ENCODE assay signal across 8 cellular contexts in genomic region chr12:132489602-132490239, GRCh38. TPM values are rescaled to one million over a fixed set of nuclear protein-coding genes. Genes with fewer than 3 reads are reported as not detected.
DNase-seq lines count a peak whose midpoint lies in the region; ATAC-seq and TF ChIP-seq lines count a peak whose summit lies in the region.

Gene FBRSL1, plus strand, starts transcription at chr12:132490151.

- ATAC-seq in GM18858 (IDR thresholded peaks at IDR 0.05; ENCODE audit: unreplicated experiment) (peak; percentile 40), HG03103 (IDR thresholded peaks at IDR 0.05; ENCODE audit: low read depth, unreplicated experiment) (peak; percentile 49)

- H3K4me3 ChIP-seq in WI38 (ENCODE audit: low read depth, low read length) (peak within 1 kb of the TSS; percentile 73), breast epithelium (peak within 1 kb of the TSS; percentile 74 to 94 (median 81)), skin epidermis (peak within 1 kb of the TSS; percentile 64 to 76 (median 70))

- intact Hi-C loops in breast epithelium (cut with DNase I; ENCODE audit: low total_unique reads): loop anchor here (10.0 kb wide), 1 partner anchor 345 kb away; the partner anchor contains the start of genes DDX51 and NOC4L

- H3K27ac ChIP-seq in 22Rv1: peak within 1 kb of the TSS; percentile 81
- H3K27ac ChIP-seq in breast epithelium: peak within 1 kb of the TSS; percentile 61 to 74
- peak within 1 kb of the TSS; percentile 60 to 99 (median 88) for H3K27ac ChIP-seq in skin epidermis

- H3K4me1 ChIP-seq in breast epithelium: peaks cover 28 to 33% of the 10 kb centered on the region in 2 donors

- H3K9me3 ChIP-seq in breast epithelium: no peaks in the 10 kb centered on the region

- H3K27me3 ChIP-seq in breast epithelium: no peaks in the 10 kb centered on the region

- peak; percentile 90 for DNase-seq in NCI-H2196 treated with DMSO at 0.1 percent for 48 hours (lab: John Stamatoyannopoulos, UW; ENCODE audit: unreplicated experiment)
- DNase-seq in breast epithelium (ENCODE audit: low spot score in 2 of 2): peak; percentile 84 to 89
- peak; percentile 98 for DNase-seq in iPS-NIHi7 (ENCODE audit: extremely low spot score)

- no peak for TF ChIP-seq POLR2A in breast epithelium (IDR thresholded peaks at IDR 0.05)

- TF ChIP-seq CTCF in 22Rv1 (IDR thresholded peaks at IDR 0.05): peak; percentile 29; the same call in 1 of the 2 replicates
- TF ChIP-seq CTCF in WI38 (IDR thresholded peaks at IDR 0.05; ENCODE audit: low read depth, low read length): no peak
- no peak for TF ChIP-seq CTCF in breast epithelium (IDR thresholded peaks at IDR 0.05)

- no peaks in the 10 kb centered on the region for H3K36me3 ChIP-seq in breast epithelium

RNA-seq across cellular contexts. Expression of gene FBRSL1, which starts in this region (rescaled TPM):
- 1 to 10 TPM; 3.5 to 9.8 (median 7.2) TPM for total RNA-seq in breast epithelium

Comparison
In these comparisons a context has a peak if more than half of its experiments do, and no peak if none do; other contexts are left out.
1. Peak in every context shown above with its lines: DNase-seq, ATAC-seq, H3K4me3 ChIP-seq and H3K27ac ChIP-seq.